Comparison of ENCODE assay signal across 1 cellular context in genomic region chr5:149528661-149529060, GRCh38.
TF ChIP-seq lines count a peak whose summit lies in the region.

No MANE protein-coding gene starts in this region.

TF ChIP-seq in IMR-90, 13 proteins besides CTCF, POLR2A, EP300 and RAD21:
- TF ChIP-seq NFE2L2 (IDR thresholded peaks at IDR 0.05; ENCODE audit: low read depth, low read length) (no peak), RFX5 (IDR thresholded peaks at IDR 0.05; ENCODE audit: low read depth, low read length) (no peak), BHLHE40 (IDR thresholded peaks at IDR 0.05; ENCODE audit: low read depth, low read length) (no peak), RCOR1 (IDR thresholded peaks at IDR 0.05; ENCODE audit: insufficient replicate concordance, low read length) (no peak), CHD1 (IDR thresholded peaks at IDR 0.05; ENCODE audit: low read depth, low read length) (no peak)
